ENCODE assay signal across 29 cellular contexts in genomic region chr17:80195141-80195540, GRCh38. TPM values are rescaled to one million over a fixed set of nuclear protein-coding genes. Genes with fewer than 3 reads are reported as not detected.
"Had no signal": no experiment of that assay in that cellular context is flagged by ENCODE, and none has a peak within 500 bp of the region (broad histone marks: within the 10 kb centered on the region; RNA-seq: fewer than 3 reads in every experiment).

No MANE protein-coding gene starts in this region.

- H3K27ac ChIP-seq: ascending aorta, breast epithelium, cardiac muscle cell, colonic mucosa, epithelial cell of prostate, esophagus squamous epithelium, gastroesophageal sphincter had no signal

- H3K27me3 ChIP-seq: ascending aorta, breast epithelium, cardiac muscle cell, colonic mucosa had no signal

- H3K9me3 ChIP-seq: ascending aorta, breast epithelium, colonic mucosa, esophagus squamous epithelium, gastroesophageal sphincter had no signal

- H3K36me3 ChIP-seq: ascending aorta, breast epithelium, cardiac muscle cell, colonic mucosa, gastroesophageal sphincter had no signal

- DNase-seq: activated CD4-positive, alpha-beta memory T cell treated with anti-CD3 and anti-CD28 coated beads, Interleukin-2, amount 10 ng/mL, durations not matched to agents 7 days and 5 days; activated CD4-positive, alpha-beta T cell treated with anti-CD3 and anti-CD28 coated beads for 4 hours; activated CD4-positive, alpha-beta T cell treated with anti-CD3 and anti-CD28 coated beads, Interleukin-2, amount 10 ng/mL, durations not matched to agents 7 days and 5 days; activated CD4-positive, alpha-beta T cell treated with anti-CD3 and anti-CD28 coated beads, Interleukin-2, amount 50 U/mL, for 4 hours; activated CD4-positive, CD25-positive, alpha-beta regulatory T cell; activated CD4-positive, CD25-positive, alpha-beta regulatory T cell treated with anti-CD3 and anti-CD28 coated beads, Interleukin-2, amount 50 U/mL, for 72 hours; activated CD8-positive, alpha-beta memory T cell treated with anti-CD3 and anti-CD28 coated beads, Interleukin-2, amount 50 U/mL, for 48 hours; activated gamma-delta T cell; activated naive CD4-positive, alpha-beta T cell; activated naive CD4-positive, alpha-beta T cell treated with anti-CD3 and anti-CD28 coated beads, Interleukin-2, amount 10 ng/mL, durations not matched to agents 7 days and 5 days; activated naive CD8-positive, alpha-beta T cell treated with anti-CD3 and anti-CD28 coated beads, Interleukin-2, amount 10 ng/mL, durations not matched to agents 7 days and 5 days; activated T-cell treated with anti-CD3 and anti-CD28 coated beads for 4 hours; activated T-cell treated with anti-CD3 and anti-CD28 coated beads, Interleukin-2, amount 50 U/mL, for 24 hours; activated T-cell treated with anti-CD3 and anti-CD28 coated beads, Interleukin-2, amount 50 U/mL, for 72 hours; central memory CD4-positive, alpha-beta T cell; cerebellar nuclear complex; colonic mucosa; effector CD8-positive, alpha-beta T cell; esophagus squamous epithelium; foreskin melanocyte had no signal

- FAIRE-seq: endometrium, endothelial cell of umbilical vein had no signal

- H3K4me3 ChIP-seq: ascending aorta, breast epithelium, cardiac muscle cell, colonic mucosa, esophagus squamous epithelium, gastroesophageal sphincter had no signal

- H3K4me1 ChIP-seq: ascending aorta, breast epithelium, colonic mucosa had no signal

RNA-seq across cellular contexts. Expression of gene CARD14, which starts 25.3 kb away (rescaled TPM):
- total RNA-seq: activated CD4-positive, alpha-beta memory T cell treated with anti-CD3 and anti-CD28 coated beads, Interleukin-2, amount 10 ng/mL, durations not matched to agents 7 days and 5 days; activated CD4-positive, alpha-beta T cell treated with anti-CD3 and anti-CD28 coated beads, Interleukin-2, amount 10 ng/mL, durations not matched to agents 7 days and 5 days; activated naive CD8-positive, alpha-beta T cell treated with anti-CD3 and anti-CD28 coated beads, Interleukin-2, amount 10 ng/mL, durations not matched to agents 7 days and 5 days; endothelial cell of umbilical vein; T-helper 1 cell treated with Interleukin-12 subunit alpha and Interleukin-12 subunit beta and Interleukin-4 antibody, amounts not matched to agents 30 ng/mL and 1 ng/mL, for 36 hours had no signal
- polyA plus RNA-seq: endothelial cell of umbilical vein, fibroblast of lung had no signal
